33 cellular contexts compared by ENCODE assay signal in the genomic region with DNA sequence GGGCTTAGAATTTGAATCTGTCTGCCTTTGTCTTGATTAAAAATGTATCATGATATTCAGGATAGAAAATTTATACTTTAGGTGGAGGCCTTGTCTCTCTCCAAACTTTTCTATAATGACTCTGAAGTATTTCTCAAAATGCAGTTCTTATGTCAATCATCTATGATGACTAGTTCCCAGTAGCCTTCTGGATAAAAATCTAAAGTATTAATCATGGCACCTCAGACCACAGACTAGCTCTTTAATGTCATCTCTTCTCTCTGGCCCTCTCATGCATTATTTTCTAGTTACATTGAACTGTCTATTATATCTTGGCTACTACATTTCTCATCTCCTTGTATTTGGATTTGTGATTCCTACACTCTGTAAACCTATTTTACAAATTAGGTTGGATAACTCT.
"Had no signal": no experiment of that assay in that cellular context is flagged by ENCODE, and none has a peak within 500 bp of the region (broad histone marks: within the 10 kb centered on the region; RNA-seq: fewer than 3 reads in every experiment).

No MANE protein-coding gene starts in this region.

- ATAC-seq: gastrocnemius medialis; left colon; naive thymus-derived CD8-positive, alpha-beta T cell; pancreas; sciatic nerve; stimulated activated naive B cell treated with anti-CD40 and anti-IgM and Interleukin-4, amounts not matched to agents 10 μg/mL and 1 μg/mL and 100 μg/mL, for 72 hours; T-helper 17 cell had no signal

- H3K4me1 Mint-ChIP-seq: central memory CD8-positive, alpha-beta T cell; stimulated activated naive B cell treated with anti-CD40 and anti-IgM and Interleukin-4, amounts not matched to agents 10 μg/mL and 1 μg/mL and 100 μg/mL, for 72 hours had no signal

- H3K4me3 ChIP-seq: breast epithelium, gastrocnemius medialis, pancreas, prostate gland, stomach, thyroid gland, upper lobe of left lung, vagina had no signal

- H3K27me3 ChIP-seq: breast epithelium, gastrocnemius medialis, pancreas, stomach, thyroid gland, upper lobe of left lung, vagina had no signal

- DNase-seq: activated CD4-positive, alpha-beta memory T cell treated with anti-CD3 and anti-CD28 coated beads, Interleukin-2, amount 10 ng/mL, durations not matched to agents 7 days and 5 days; activated CD4-positive, alpha-beta T cell treated with anti-CD3 and anti-CD28 coated beads for 1 hour; activated CD4-positive, alpha-beta T cell treated with anti-CD3 and anti-CD28 coated beads, Interleukin-2, amount 10 ng/mL, durations not matched to agents 7 days and 5 days; activated CD8-positive, alpha-beta memory T cell treated with anti-CD3 and anti-CD28 coated beads, Interleukin-2, amount 50 U/mL, for 48 hours; activated gamma-delta T cell treated with Interleukin-2 at 50 U/mL for 16 hours; activated naive CD4-positive, alpha-beta T cell treated with anti-CD3 and anti-CD28 coated beads, Interleukin-2, amount 50 U/mL, for 16 hours; activated T-cell treated with anti-CD3 and anti-CD28 coated beads, Interleukin-2, amount 50 U/mL, for 24 hours; amygdala; dermis blood vessel endothelial cell; effector CD4-positive, alpha-beta T cell; gastrocnemius medialis; hippocampal formation; left colon; naive thymus-derived CD8-positive, alpha-beta T cell; nucleus accumbens; pancreas; retina; small intestine; stimulated activated CD4-positive, alpha-beta T cell treated with anti-CD3 and anti-CD28 coated beads, Interleukin-4, amount 100 ng/mL, for 4 hours; stimulated activated CD8-positive, alpha-beta memory T cell treated with anti-CD3 and anti-CD28 coated beads, Interleukin-4, amount 100 ng/mL, for 48 hours; stimulated activated naive B cell treated with anti-CD40 and anti-IgM and Interleukin-4, amounts not matched to agents 10 μg/mL and 1 μg/mL and 100 μg/mL, for 72 hours; stomach; T-helper 17 cell; T1000; thyroid gland; upper lobe of left lung had no signal

- H3K4me3 Mint-ChIP-seq: activated CD4-positive, alpha-beta memory T cell treated with anti-CD3 and anti-CD28 coated beads, Interleukin-2, amount 10 ng/mL, durations not matched to agents 7 days and 5 days; activated CD4-positive, alpha-beta T cell treated with anti-CD3 and anti-CD28 coated beads, Interleukin-2, amount 10 ng/mL, durations not matched to agents 7 days and 5 days; activated T-cell treated with anti-CD3 and anti-CD28 coated beads, Interleukin-2, amount 50 U/mL, for 24 hours; central memory CD8-positive, alpha-beta T cell; mesothelial cell of epicardium; naive thymus-derived CD8-positive, alpha-beta T cell; neural crest cell; stimulated activated naive B cell treated with anti-CD40 and anti-IgM and Interleukin-4, amounts not matched to agents 10 μg/mL and 1 μg/mL and 100 μg/mL, for 72 hours; T-helper 17 cell had no signal

- H3K4me1 ChIP-seq: breast epithelium, prostate gland, upper lobe of left lung had no signal

- H3K9me3 ChIP-seq: breast epithelium, gastrocnemius medialis, pancreas, prostate gland, stomach, thyroid gland, upper lobe of left lung, vagina had no signal

- H3K9me3 Mint-ChIP-seq: activated CD4-positive, alpha-beta memory T cell treated with anti-CD3 and anti-CD28 coated beads, Interleukin-2, amount 10 ng/mL, durations not matched to agents 7 days and 5 days; activated CD4-positive, alpha-beta T cell treated with anti-CD3 and anti-CD28 coated beads, Interleukin-2, amount 10 ng/mL, durations not matched to agents 7 days and 5 days; activated T-cell treated with anti-CD3 and anti-CD28 coated beads, Interleukin-2, amount 50 U/mL, for 24 hours; central memory CD8-positive, alpha-beta T cell; mesothelial cell of epicardium; naive thymus-derived CD8-positive, alpha-beta T cell; neural crest cell; stimulated activated naive B cell treated with anti-CD40 and anti-IgM and Interleukin-4, amounts not matched to agents 10 μg/mL and 1 μg/mL and 100 μg/mL, for 72 hours had no signal

- H3K27ac Mint-ChIP-seq: activated CD4-positive, alpha-beta memory T cell treated with anti-CD3 and anti-CD28 coated beads, Interleukin-2, amount 10 ng/mL, durations not matched to agents 7 days and 5 days; activated CD4-positive, alpha-beta T cell treated with anti-CD3 and anti-CD28 coated beads, Interleukin-2, amount 10 ng/mL, durations not matched to agents 7 days and 5 days; activated T-cell treated with anti-CD3 and anti-CD28 coated beads, Interleukin-2, amount 50 U/mL, for 24 hours; mesothelial cell of epicardium; naive thymus-derived CD8-positive, alpha-beta T cell; stimulated activated naive B cell treated with anti-CD40 and anti-IgM and Interleukin-4, amounts not matched to agents 10 μg/mL and 1 μg/mL and 100 μg/mL, for 72 hours; T-helper 17 cell had no signal

- H3K27ac ChIP-seq: breast epithelium, gastrocnemius medialis, pancreas, prostate gland, stomach, thyroid gland, upper lobe of left lung, vagina had no signal

- H3K36me3 Mint-ChIP-seq: mesothelial cell of epicardium; naive thymus-derived CD8-positive, alpha-beta T cell; stimulated activated naive B cell treated with anti-CD40 and anti-IgM and Interleukin-4, amounts not matched to agents 10 μg/mL and 1 μg/mL and 100 μg/mL, for 72 hours had no signal

- H3K36me3 ChIP-seq: breast epithelium, gastrocnemius medialis, pancreas, prostate gland, stomach, thyroid gland, upper lobe of left lung, vagina had no signal
